In the genomic region with DNA sequence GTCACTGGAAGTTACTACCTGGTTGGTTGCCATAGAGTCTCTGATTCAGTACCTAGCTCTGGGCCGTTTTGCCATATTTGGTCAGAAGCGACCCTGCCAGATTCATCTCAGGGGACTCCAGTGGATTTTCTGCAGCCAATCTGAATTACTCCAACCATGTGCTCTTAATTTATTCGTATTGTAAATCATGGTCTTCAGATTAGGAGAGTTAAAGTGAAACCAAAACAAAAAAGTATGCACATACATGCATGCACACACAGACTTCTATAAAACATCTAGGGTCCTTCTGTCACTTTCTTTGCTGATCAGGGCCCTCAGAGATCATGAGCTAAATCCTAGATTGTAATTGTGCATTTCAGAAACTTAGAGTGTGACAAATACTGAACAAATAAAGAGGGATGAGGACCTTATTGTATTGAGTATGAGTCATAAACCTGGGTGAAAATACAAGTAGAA, we compare ENCODE assay signal across 20 cellular contexts.
A peak's percentile ranks its signal among the peaks of the same experiment; 100 is the strongest.
DNase-seq lines count a peak whose midpoint lies in the region; ATAC-seq, FAIRE-seq and TF ChIP-seq lines count a peak whose summit lies in the region.
"Had no signal": no experiment of that assay in that cellular context is flagged by ENCODE, and none has a peak within 500 bp of the region (broad histone marks: within the 10 kb centered on the region; RNA-seq: fewer than 3 reads in every experiment).

No MANE protein-coding gene starts in this region.

- no peak for TF ChIP-seq CTCF in psoas muscle (IDR thresholded peaks at IDR 0.05)
- no peak for TF ChIP-seq CTCF in transverse colon (IDR thresholded peaks at IDR 0.05)

- H3K9me3 ChIP-seq in BLaER1 (no peaks in the 10 kb centered on the region), HAP-1 (no peaks in the 10 kb centered on the region), psoas muscle (no peaks in the 10 kb centered on the region), transverse colon (no peaks in the 10 kb centered on the region)
- H3K9me3 ChIP-seq: BLaER1 treated with 17β-estradiol and CSF1 and Interleukin-3, amounts not matched to agents 10 nM and 100 nM; thyroid gland had no signal

- intact Hi-C loops in psoas muscle (cut with DNase I): no loop called here
- intact Hi-C loops in transverse colon (cut with DNase I; ENCODE audit: low total_unique reads): no loop called here

- H3K9ac ChIP-seq in BLaER1: no peak overlapping the region
- H3K9ac ChIP-seq: BLaER1 treated with 17β-estradiol and CSF1 and Interleukin-3, amounts not matched to agents 10 nM and 100 nM had no signal

- TF ChIP-seq POLR2A in transverse colon (IDR thresholded peaks at IDR 0.05): no peak

- H3K4me3 ChIP-seq in BLaER1: no peak overlapping the region
- no peak overlapping the region for H3K4me3 ChIP-seq in HAP-1
- no peak overlapping the region for H3K4me3 ChIP-seq in psoas muscle
- H3K4me3 ChIP-seq in transverse colon: no peak overlapping the region
- H3K4me3 ChIP-seq: BLaER1 treated with 17β-estradiol and CSF1 and Interleukin-3, amounts not matched to agents 10 nM and 100 nM; thyroid gland had no signal

- WGBS in psoas muscle, 3 donors: 61 to 69% (median 65%) methylated on average over 3 of the region's 3 CpGs
- WGBS in transverse colon (ENCODE audit: low coverage in 1 of 2), 2 donors: 44 to 59% methylated on average over 1 to 3 of the region's 3 CpGs

- no peaks in the 10 kb centered on the region for H3K27me3 ChIP-seq in BLaER1
- H3K27me3 ChIP-seq in HAP-1 (ENCODE audit: low read depth): no peaks in the 10 kb centered on the region
- H3K27me3 ChIP-seq in psoas muscle (ENCODE audit: insufficient read depth in 3 of 3, low read length in 2 of 3): no peaks in the 10 kb centered on the region
- no peaks in the 10 kb centered on the region for H3K27me3 ChIP-seq in transverse colon
- H3K27me3 ChIP-seq: BLaER1 treated with 17β-estradiol and CSF1 and Interleukin-3, amounts not matched to agents 10 nM and 100 nM; thyroid gland had no signal

- no peak for FAIRE-seq in RCC 7860 (lab: Jason Lieb, UNC)
- FAIRE-seq: TTC549 had no signal

- TF ChIP-seq EP300 in transverse colon (IDR thresholded peaks at IDR 0.05; ENCODE audit: low read depth): no peak

- no peaks in the 10 kb centered on the region for H4K20me1 ChIP-seq in BLaER1
- H4K20me1 ChIP-seq: BLaER1 treated with 17β-estradiol and CSF1 and Interleukin-3, amounts not matched to agents 10 nM and 100 nM had no signal

- H3K27ac ChIP-seq in BLaER1 (no peak overlapping the region), psoas muscle (no peak overlapping the region), transverse colon (no peak overlapping the region)
- H3K27ac ChIP-seq: BLaER1 treated with 17β-estradiol and CSF1 and Interleukin-3, amounts not matched to agents 10 nM and 100 nM; thyroid gland had no signal

- DNase-seq in HAP-1 (ENCODE audit: low spot score in 2 of 2) (peak; percentile 13 to 57), RCC 7860 (ENCODE audit: low spot score) (peak; percentile 7), fibroblast of the conjunctiva (ENCODE audit: low read depth) (peak; percentile 53), pons (ENCODE audit: low spot score) (no peak), psoas muscle (no peak), T-helper 1 cell (no peak), transverse colon (no peak)
- DNase-seq: activated CD4-positive, alpha-beta memory T cell treated with anti-CD3 and anti-CD28 coated beads, Interleukin-2, amount 10 ng/mL, durations not matched to agents 7 days and 5 days; activated effector memory CD4-positive, alpha-beta T cell treated with Interleukin-2 at 50 U/mL for 16 hours; effector CD4-positive, alpha-beta T cell; GOT3; islet precursor cell; Kasumi-1; NCI-H2029 treated with DMSO at 0.1 percent for 48 hours; NCI-H82; posterior cingulate gyrus; thyroid gland had no signal

- H3K36me3 ChIP-seq in BLaER1 (no peaks in the 10 kb centered on the region), HAP-1 (replicated peaks) (no peaks in the 10 kb centered on the region), psoas muscle (ENCODE audit: insufficient read depth in 1 of 2, low read depth in 1 of 2) (no peaks in the 10 kb centered on the region), transverse colon (no peaks in the 10 kb centered on the region)
- H3K36me3 ChIP-seq: BLaER1 treated with 17β-estradiol and CSF1 and Interleukin-3, amounts not matched to agents 10 nM and 100 nM; thyroid gland had no signal

- peak overlapping the region; percentile 11 for H3K4me2 ChIP-seq in BLaER1

- H3K4me1 ChIP-seq in BLaER1 (no peaks in the 10 kb centered on the region; the same call in 1 of the 2 replicates), HAP-1 (peaks cover 18% of the 10 kb centered on the region), psoas muscle (no peaks in the 10 kb centered on the region), transverse colon (peaks cover 0 to 3% (median 0%) of the 10 kb centered on the region in 4 donors)
- H3K4me1 ChIP-seq: BLaER1 treated with 17β-estradiol and CSF1 and Interleukin-3, amounts not matched to agents 10 nM and 100 nM; thyroid gland had no signal

- no peak for ATAC-seq in psoas muscle

- in situ Hi-C loops in HAP-1 (cut with MboI; ENCODE audit: low sequenced_read_pairs): no loop called here
- in situ Hi-C loops in transverse colon (cut with MboI; ENCODE audit: low pct_ligation_motif_present in 1 of 4, low pct_unique_long_range_greater_than_20kb in 1 of 4, low sequenced_read_pairs in 3 of 4): no loop called here

Comparison
In these comparisons a context has a peak if more than half of its experiments do, and no peak if none do; other contexts are left out.
1. DNase-seq: peak in HAP-1 (2 of 2), RCC 7860 (single experiment) and fibroblast of the conjunctiva (single experiment); none in pons (single experiment), psoas muscle (0 of 2), T-helper 1 cell (0 of 5) and transverse colon (single experiment).